Comparison of ENCODE assay signal across 18 cellular contexts in genomic region chr1:56302878-56303277, GRCh38.
DNase-seq lines count a peak whose midpoint lies in the region; ATAC-seq and TF ChIP-seq lines count a peak whose summit lies in the region.
"Had no signal": no experiment of that assay in that cellular context is flagged by ENCODE, and none has a peak within 500 bp of the region (broad histone marks: within the 10 kb centered on the region; RNA-seq: fewer than 3 reads in every experiment).

No MANE protein-coding gene starts in this region.

- no peak overlapping the region for H2BK15ac ChIP-seq in mesenchymal stem cell (ENCODE audit: low read depth, poor library complexity, severe bottlenecking)

- no peaks in the 10 kb centered on the region for H3K9me2 ChIP-seq in GM23248 (ENCODE audit: insufficient read depth)

- no peak overlapping the region for H2BK5ac ChIP-seq in mesenchymal stem cell (ENCODE audit: low read depth, low read length, poor library complexity, severe bottlenecking)

- H3K27me3 ChIP-seq in GM23248 (replicated peaks; ENCODE audit: insufficient read depth) (no peaks in the 10 kb centered on the region), mesenchymal stem cell (ENCODE audit: control insufficient read depth in 1 of 2, insufficient read depth in 1 of 2, low read length in 2 of 2) (no peaks in the 10 kb centered on the region), BE2C (no peaks in the 10 kb centered on the region)
- H3K27me3 ChIP-seq: Peyer's patch had no signal

- H2BK12ac ChIP-seq in mesenchymal stem cell (ENCODE audit: low read length in 2 of 2) = peak overlapping the region in 1 of 2 experiments; percentile 96

- H2BK120ac ChIP-seq in mesenchymal stem cell (ENCODE audit: low read depth, low read length) = no peak overlapping the region

- no peaks in the 10 kb centered on the region for H3K79me2 ChIP-seq in GM23248 (ENCODE audit: insufficient read depth)

- WGBS in GM23248 (ENCODE audit: low coverage in 1 of 2, low lambda C conversion rate in 2 of 2, missing lambda C conversion rate in 2 of 2), 2 experiments = 47 to 50% methylated on average over 2 of the region's 2 CpGs
- 8% methylated on average over 2 of the region's 2 CpGs for WGBS in mesenchymal stem cell

- ATAC-seq in GM18873 (IDR thresholded peaks at IDR 0.05; ENCODE audit: low FRiP score, unreplicated experiment) = no peak
- ATAC-seq: A549, GM23338 had no signal

- H3F3A ChIP-seq in GM23248 (ENCODE audit: insufficient read depth) = peaks cover 18% of the 10 kb centered on the region; the same call in 1 of the 2 replicates

- H3K9ac ChIP-seq in GM23248 = no peak overlapping the region
- H3K9ac ChIP-seq in mesenchymal stem cell (ENCODE audit: low read length) = no peak overlapping the region

- H3K36me3 ChIP-seq in GM23248 (ENCODE audit: low read depth) (no peaks in the 10 kb centered on the region), mesenchymal stem cell (ENCODE audit: control insufficient read depth in 1 of 2, insufficient read depth in 2 of 2, low read depth in 1 of 2, low read length in 2 of 2) (no peaks in the 10 kb centered on the region), BE2C (no peaks in the 10 kb centered on the region)
- H3K36me3 ChIP-seq: Peyer's patch had no signal

- TF ChIP-seq CTCF in BE2C (IDR thresholded peaks at IDR 0.05; ENCODE audit: low read depth, low read length) = no peak

- no peak overlapping the region for H3K4me2 ChIP-seq in GM23248 (ENCODE audit: unreplicated experiment)
- H3K4me2 ChIP-seq in mesenchymal stem cell (ENCODE audit: low read length, poor library complexity, severe bottlenecking) = no peak overlapping the region
- H3K4me2 ChIP-seq: A549, GM23338 had no signal

- in situ Hi-C loops in GM23248 (cut with MboI) = no loop called here

- peak; percentile 22 for DNase-seq in A172 (ENCODE audit: low spot score)
- DNase-seq in GM23248 = peak; percentile 34
- peak; percentile 41 for DNase-seq in T1000 (lab: John Stamatoyannopoulos, UW)
- peak; percentile 53 for DNase-seq in mesenchymal stem cell
- no peak for DNase-seq in BE2C
- no peak for DNase-seq in AG20443 (ENCODE audit: low spot score)
- DNase-seq: COR-L47, DMS153, KBM-7, NCI-H1092, NCI-H146, NCI-H2081, NCI-H774, Peyer's patch, Right ventricle myocardium superior had no signal

- H4K8ac ChIP-seq in mesenchymal stem cell (ENCODE audit: low read length) = no peak overlapping the region

- peak overlapping the region in 1 of 2 experiments; percentile 8 for H3K4ac ChIP-seq in mesenchymal stem cell (ENCODE audit: low read depth in 1 of 2, low read length in 2 of 2)

- H3K27ac ChIP-seq in GM23248 (no peak overlapping the region), mesenchymal stem cell (ENCODE audit: low read length, poor library complexity, severe bottlenecking) (no peak overlapping the region)
- H3K27ac ChIP-seq: A549, Peyer's patch had no signal

- peaks cover 16% of the 10 kb centered on the region for H3K4me1 ChIP-seq in GM23248 (ENCODE audit: insufficient read depth)
- H3K4me1 ChIP-seq in mesenchymal stem cell (ENCODE audit: control insufficient read depth, insufficient read depth, low read depth, low read length) = peaks cover 2% of the 10 kb centered on the region
- H3K4me1 ChIP-seq in BE2C = no peaks in the 10 kb centered on the region

- H3K79me1 ChIP-seq in mesenchymal stem cell (replicated peaks; ENCODE audit: low read length, poor library complexity, severe bottlenecking) = no peaks in the 10 kb centered on the region

- no peak overlapping the region for H3K23ac ChIP-seq in mesenchymal stem cell (ENCODE audit: low read length in 2 of 2)

- peak overlapping the region; percentile 34 to 35 for H3K18ac ChIP-seq in mesenchymal stem cell (ENCODE audit: low read depth in 1 of 2, low read length in 2 of 2)

- H4K91ac ChIP-seq in mesenchymal stem cell (ENCODE audit: low read length) = no peak overlapping the region

- H3K9me3 ChIP-seq in GM23248 (ENCODE audit: low read depth) (no peaks in the 10 kb centered on the region), mesenchymal stem cell (ENCODE audit: control insufficient read depth, low read length) (peaks cover 3% of the 10 kb centered on the region), BE2C (no peaks in the 10 kb centered on the region)
- H3K9me3 ChIP-seq: A549, Peyer's patch had no signal

- H2AFZ ChIP-seq in GM23248 (no peak overlapping the region), mesenchymal stem cell (ENCODE audit: low read depth, low read length) (no peak overlapping the region)
- H2AFZ ChIP-seq: GM23338 had no signal

- H2AK5ac ChIP-seq in mesenchymal stem cell (ENCODE audit: low read length, severe bottlenecking) = no peak overlapping the region

- H3K4me3 ChIP-seq in GM23248 = no peak overlapping the region
- no peak overlapping the region for H3K4me3 ChIP-seq in mesenchymal stem cell (ENCODE audit: insufficient read depth in 1 of 2, low read depth in 1 of 2, low read length in 2 of 2)
- no peak overlapping the region for H3K4me3 ChIP-seq in BE2C (ENCODE audit: low read depth, low read length)
- H3K4me3 ChIP-seq: A549, GM23338, Peyer's patch had no signal

- no peak overlapping the region for H3K14ac ChIP-seq in mesenchymal stem cell (ENCODE audit: low read length in 2 of 2)

- no peaks in the 10 kb centered on the region for H4K20me1 ChIP-seq in GM23248 (ENCODE audit: insufficient read depth)

Comparison
In these comparisons a context has a peak if more than half of its experiments do, and no peak if none do; other contexts are left out.
1. DNase-seq: peak in A172 (single experiment), GM23248 (single experiment), T1000 (single experiment) and mesenchymal stem cell (single experiment); none in BE2C (single experiment) and AG20443 (single experiment).